ENCODE assay signal across 9 cellular contexts in genomic region chr10:73117976-73118743, GRCh38. TPM values are rescaled to one million over a fixed set of nuclear protein-coding genes. Genes with fewer than 3 reads are reported as not detected.
DNase-seq lines count a peak whose midpoint lies in the region; ATAC-seq, FAIRE-seq and TF ChIP-seq lines count a peak whose summit lies in the region.
"Had no signal": no experiment of that assay in that cellular context is flagged by ENCODE, and none has a peak within 500 bp of the region (broad histone marks: within the 10 kb centered on the region; RNA-seq: fewer than 3 reads in every experiment).

No MANE protein-coding gene starts in this region.

- ATAC-seq in A549 (peak; percentile 81), GM19324 (IDR thresholded peaks at IDR 0.05; ENCODE audit: low FRiP score, unreplicated experiment) (peak; percentile 46), HG03196 (IDR thresholded peaks at IDR 0.05; ENCODE audit: unreplicated experiment) (peak; percentile 70), K562 (peak; percentile 50)

- TF ChIP-seq POLR2A in A549 (IDR thresholded peaks at IDR 0.05; ENCODE audit: low read length) (no peak), K562 (conservative IDR thresholded peaks at IDR 0.05) (no peak), lower leg skin (IDR thresholded peaks at IDR 0.05) (no peak)

- H3K4me1 ChIP-seq in A549, result peaks cover 25% of the 10 kb centered on the region
- peaks cover 0 to 7% of the 10 kb centered on the region in 2 experiments; a peak in 3 of 5 replicates for H3K4me1 ChIP-seq in K562 (replicated peaks in 1 of 2; ENCODE audit: control insufficient read depth in 2 of 2, insufficient read depth in 2 of 2, low read length in 2 of 2)
- H3K4me1 ChIP-seq in parathyroid adenoma, result no peaks in the 10 kb centered on the region
- no peaks in the 10 kb centered on the region for H3K4me1 ChIP-seq in small intestine (ENCODE audit: control insufficient read depth in 2 of 2, insufficient read depth in 1 of 2, low read depth in 1 of 2, low read length in 1 of 2)

- no peaks in the 10 kb centered on the region for H3K27me3 ChIP-seq in K562 (ENCODE audit: control insufficient read depth in 2 of 2, insufficient read depth in 2 of 2, low read length in 2 of 2)
- no peaks in the 10 kb centered on the region for H3K27me3 ChIP-seq in parathyroid adenoma (ENCODE audit: control insufficient read depth, insufficient read depth, low read length)
- H3K27me3 ChIP-seq in small intestine (ENCODE audit: control insufficient read depth in 2 of 2, insufficient read depth in 2 of 2, low read length in 2 of 2), result no peaks in the 10 kb centered on the region

- H3K4me3 ChIP-seq in A549 (no peak overlapping the region), K562 (no peak overlapping the region), parathyroid adenoma (ENCODE audit: low read depth, low read length) (no peak overlapping the region), small intestine (ENCODE audit: low read depth in 1 of 2, low read length in 2 of 2) (no peak overlapping the region), lower leg skin (ENCODE audit: low read depth, poor library complexity, severe bottlenecking) (no peak overlapping the region)

- peak overlapping the region in 1 of 2 experiments; percentile 24; a peak in 1 of 4 replicates for H3K9ac ChIP-seq in K562 (ENCODE audit: insufficient read depth in 1 of 2, low read depth in 2 of 2, low read length in 2 of 2)
- no peak overlapping the region for H3K9ac ChIP-seq in parathyroid adenoma

- peak overlapping the region; percentile 56 for H3K4me2 ChIP-seq in A549
- peak overlapping the region; percentile 59 for H3K4me2 ChIP-seq in K562 (ENCODE audit: insufficient read depth, low read length)
- peak overlapping the region; percentile 23 for H3K4me2 ChIP-seq in parathyroid adenoma (ENCODE audit: low read length)

- TF ChIP-seq EP300 in A549 (IDR thresholded peaks at IDR 0.05), result no peak
- TF ChIP-seq EP300 in K562 (IDR thresholded peaks at IDR 0.05; ENCODE audit: low read length), result no peak

- no peak for FAIRE-seq in A549 (lab: Jason Lieb, UNC)
- FAIRE-seq in K562 (lab: Jason Lieb, UNC), result no peak
- FAIRE-seq in small intestine (lab: Jason Lieb, UNC), result no peak

- intact Hi-C loops in K562 (cut with micrococcal nuclease) (no loop called here), lower leg skin (cut with DNase I; ENCODE audit: low total_unique reads) (no loop called here)

- no peaks in the 10 kb centered on the region for H3K9me1 ChIP-seq in K562 (ENCODE audit: control insufficient read depth, insufficient read depth, low read length)

- in situ Hi-C loops in K562 (cut with MboI), result no loop called here

- peak overlapping the region; percentile 41 to 67; a peak in 3 of 6 replicates for H3K27ac ChIP-seq in A549
- peak overlapping the region; percentile 65 for H3K27ac ChIP-seq in K562 (ENCODE audit: extremely low read depth, low read depth, low read length)
- H3K27ac ChIP-seq in parathyroid adenoma, result no peak overlapping the region
- H3K27ac ChIP-seq in small intestine (ENCODE audit: low read depth in 1 of 2, low read length in 1 of 2), result no peak overlapping the region

- no peaks in the 10 kb centered on the region for H4K20me1 ChIP-seq in K562 (replicated peaks; ENCODE audit: control insufficient read depth, insufficient read depth, low read length)

- no peaks in the 10 kb centered on the region for H3K79me2 ChIP-seq in K562 (ENCODE audit: control insufficient read depth, insufficient read depth, low read length)
- H3K79me2 ChIP-seq in parathyroid adenoma, result no peaks in the 10 kb centered on the region

- peak in 1 of 2 experiments; percentile 43 for DNase-seq in A549 (ENCODE audit: low read depth in 1 of 2, low spot score in 1 of 2)
- DNase-seq in K562 (ENCODE audit: extremely low read depth in 1 of 4, low spot score in 3 of 4), result peak in 2 of 4 experiments; percentile 37 to 50
- no peak for DNase-seq in small intestine
- no peak for DNase-seq in lower leg skin (ENCODE audit: low spot score in 2 of 2)
- DNase-seq in AG20443 (ENCODE audit: low spot score), result no peak
- DNase-seq: activated naive CD8-positive, alpha-beta T cell treated with anti-CD3 and anti-CD28 coated beads, Interleukin-2, amount 10 ng/mL, durations not matched to agents 7 days and 5 days had no signal

- 34% methylated on average over 5 of the region's 5 CpGs for WGBS in A549 (ENCODE audit: missing lambda C conversion rate)
- WGBS in K562 (ENCODE audit: insufficient coverage, low coverage, missing lambda C conversion rate), result 32% methylated on average over 5 of the region's 5 CpGs
- 73 to 83% (median 82%) methylated on average over 5 of the region's 5 CpGs for WGBS in small intestine, 3 donors
- WGBS in lower leg skin, 2 donors, result 41 to 44% methylated on average over 5 of the region's 5 CpGs

- POLR2A ChIA-PET in A549 (lab: Yijun Ruan, JAX), result interaction anchor here (0.8 kb wide), 1 partner anchor 22 kb away, joined by 6 read pairs; the partner anchor contains the start of gene P4HA1
- POLR2A ChIA-PET in K562 (lab: Yijun Ruan, JAX), result no interaction called here

- H2AFZ ChIP-seq in K562 (ENCODE audit: low read depth, low read length) (no peak overlapping the region), parathyroid adenoma (no peak overlapping the region)

- TF ChIP-seq RAD21 in A549 (conservative IDR thresholded peaks at IDR 0.05 in 1 of 2, IDR thresholded peaks at IDR 0.05 in 1 of 2), result no peak
- no peak for TF ChIP-seq RAD21 in K562 (CRISPR knock-in tag; conservative IDR thresholded peaks at IDR 0.05 in 1 of 2, IDR thresholded peaks at IDR 0.05 in 1 of 2)

- H3K9me3 ChIP-seq in A549, result no peaks in the 10 kb centered on the region
- H3K9me3 ChIP-seq in K562 (replicated peaks; ENCODE audit: control insufficient read depth, insufficient read depth, low read depth, low read length), result no peaks in the 10 kb centered on the region
- H3K9me3 ChIP-seq in parathyroid adenoma (ENCODE audit: control insufficient read depth, low read length), result no peaks in the 10 kb centered on the region
- no peaks in the 10 kb centered on the region for H3K9me3 ChIP-seq in small intestine (ENCODE audit: control insufficient read depth, low read depth)

- CTCF ChIA-PET in A549 (lab: Yijun Ruan, JAX), result no interaction called here
- CTCF ChIA-PET in K562 (lab: Yijun Ruan, JAX; ENCODE audit: low intra/inter-chr PET ratio), result no interaction called here

- TF ChIP-seq CTCF in A549 (IDR thresholded peaks at IDR 0.05) (no peak), K562 (IDR thresholded peaks at IDR 0.05 in 2 of 3, conservative IDR thresholded peaks at IDR 0.05 in 1 of 3; ENCODE audit: insufficient read depth in 2 of 3, low read depth in 1 of 3, low read length in 3 of 3) (no peak), parathyroid adenoma (IDR thresholded peaks at IDR 0.05) (no peak), lower leg skin (IDR thresholded peaks at IDR 0.05) (no peak)

- H3K36me3 ChIP-seq in K562 (ENCODE audit: control insufficient read depth, insufficient read depth, low read length), result peaks cover 27% of the 10 kb centered on the region; the same call in 1 of the 3 replicates
- no peaks in the 10 kb centered on the region for H3K36me3 ChIP-seq in parathyroid adenoma (ENCODE audit: control insufficient read depth, insufficient read depth, low read length)
- H3K36me3 ChIP-seq in small intestine (ENCODE audit: control insufficient read depth in 2 of 2, insufficient read depth in 2 of 2, low read length in 2 of 2), result peaks cover 0 to 3% of the 10 kb centered on the region in 2 donors

- no TSS peak for BruUV-seq in K562 (replicated peaks; lab: Mats Ljungman, UMichigan)

RNA-seq across cellular contexts. Expression of gene NUDT13, which starts 7.9 kb away (rescaled TPM):
- polyA plus RNA-seq in A549 (2011; rRNA removed) (4.9 TPM in 2 replicates), A549 (2017; fragmentation: RNase III; extraction: RNeasy Plus Mini Kit Qiagen cat#74134 plus additional on column Dnase treatment) (3.5 to 4.3 TPM (median 3.8 TPM) in 3 replicates), K562 (2011; rRNA removed) (10.5 and 11.1 TPM in 2 replicates), K562 (2014; fragmentation: Illumina TruSeq; extraction: Trizol) (5.0 and 5.6 TPM in 2 replicates), K562 (2014; fragmentation: Nextera tagmentation; extraction: Ambion mirVana) (1 to 10 TPM; 5.2 to 7.1 TPM), K562 (2014; rRNA removed) (4.7 and 10.9 TPM in 2 replicates), small intestine (1 to 10 TPM; 1.9 to 2.4 (median 2.0) TPM)
- polyA plus RNA-seq in A549 (2012; cell fraction: cytosol; rRNA removed), result 2.6 and 2.7 TPM in 2 replicates
- polyA plus RNA-seq in A549 (2012; cell fraction: nucleus; rRNA removed), result 1.8 and 4.5 TPM in 2 replicates
- polyA minus RNA-seq in A549 (2011; rRNA and poly(A)+ RNA removed), result 1.1 and 2.7 TPM in 2 replicates
- 11.2 and 18.1 TPM in 2 replicates for total RNA-seq in K562 (2011; cell fraction: chromatin; rRNA removed; ENCODE audit: low replicate concordance)
- total RNA-seq in K562 (2011; cell fraction: nucleolus; rRNA removed), result 6.3 and 7.5 TPM in 2 replicates
- total RNA-seq in K562 (2011; cell fraction: nucleoplasm; rRNA removed), result 12.2 and 23.7 TPM in 2 replicates
- total RNA-seq in K562 (2014; rRNA removed) (3.9 and 5.6 TPM in 2 replicates), K562 (2014; rRNA removed; fragmentation: Illumina TruSeq; extraction: Trizol) (7.1 and 7.6 TPM in 2 replicates), K562 (2015; rRNA removed; fragmentation: Illumina TruSeq; extraction: Trizol) (3.5 and 5.6 TPM in 2 replicates), K562 (2021) (3.4 and 4.7 TPM in 2 replicates), lower leg skin (1 to 10 TPM; 1.3 to 3.6 (median 2.9) TPM)
- polyA plus RNA-seq in K562 (2011; cell fraction: cytosol; rRNA removed), result 2.8 and 6.0 TPM in 2 replicates
- polyA plus RNA-seq in K562 (2011; cell fraction: nucleus; rRNA removed), result 8.4 and 12.4 TPM in 2 replicates
- polyA plus RNA-seq in K562 (2012), result 4.4 and 7.8 TPM in 2 replicates
- polyA minus RNA-seq in K562 (2011; rRNA and poly(A)+ RNA removed), result 5.1 and 5.3 TPM in 2 replicates
- polyA minus RNA-seq in K562 (2011; cell fraction: cytosol; rRNA and poly(A)+ RNA removed), result 2.7 and 3.0 TPM in 2 replicates
- 3.4 and 5.1 TPM in 2 replicates for polyA minus RNA-seq in K562 (2011; cell fraction: nucleus; rRNA and poly(A)+ RNA removed)

RNA-seq across cellular contexts. Expression of gene P4HA1, which starts 21.5 kb away (rescaled TPM):
- polyA plus RNA-seq in A549 (2011; rRNA removed) (46.1 and 49.0 TPM in 2 replicates), A549 (2017; fragmentation: RNase III; extraction: RNeasy Plus Mini Kit Qiagen cat#74134 plus additional on column Dnase treatment) (20.6 to 23.7 TPM (median 22.6 TPM) in 3 replicates), K562 (2011; rRNA removed) (149 and 177 TPM in 2 replicates), K562 (2014; fragmentation: Illumina TruSeq; extraction: Trizol) (24.6 and 30.3 TPM in 2 replicates), K562 (2014; fragmentation: Nextera tagmentation; extraction: Ambion mirVana) (10 to 100 TPM; 21.0 to 28.6 TPM), K562 (2014; rRNA removed) (20.2 and 23.1 TPM in 2 replicates), small intestine (10 to 100 TPM in 1 of 3 donors, 1 to 10 TPM in 2; 2.7 to 10.6 (median 3.0) TPM)
- polyA plus RNA-seq in A549 (2012; cell fraction: cytosol; rRNA removed), result 6.6 and 6.9 TPM in 2 replicates
- polyA plus RNA-seq in A549 (2012; cell fraction: nucleus; rRNA removed), result 4.4 and 6.5 TPM in 2 replicates
- 9.3 and 12.4 TPM in 2 replicates for polyA minus RNA-seq in A549 (2011; rRNA and poly(A)+ RNA removed)
- 99.2 and 293 TPM in 2 replicates for total RNA-seq in K562 (2011; cell fraction: chromatin; rRNA removed; ENCODE audit: low replicate concordance)
- 97.4 and 123 TPM in 2 replicates for total RNA-seq in K562 (2011; cell fraction: nucleolus; rRNA removed)
- total RNA-seq in K562 (2011; cell fraction: nucleoplasm; rRNA removed), result 210 and 247 TPM in 2 replicates
- total RNA-seq in K562 (2014; rRNA removed) (20.2 and 23.4 TPM in 2 replicates), K562 (2014; rRNA removed; fragmentation: Illumina TruSeq; extraction: Trizol) (39.5 and 41.2 TPM in 2 replicates), K562 (2015; rRNA removed; fragmentation: Illumina TruSeq; extraction: Trizol) (28.5 and 31.9 TPM in 2 replicates), K562 (2021) (23.9 and 27.2 TPM in 2 replicates), lower leg skin (10 to 100 TPM; 14.3 to 29.5 (median 20.5) TPM)
- 21.1 and 78.8 TPM in 2 replicates for polyA plus RNA-seq in K562 (2011; cell fraction: cytosol; rRNA removed)
- 36.0 and 74.0 TPM in 2 replicates for polyA plus RNA-seq in K562 (2011; cell fraction: nucleus; rRNA removed)
- 43.9 and 45.3 TPM in 2 replicates for polyA plus RNA-seq in K562 (2012)
- polyA minus RNA-seq in K562 (2011; rRNA and poly(A)+ RNA removed), result 153 and 215 TPM in 2 replicates
- polyA minus RNA-seq in K562 (2011; cell fraction: cytosol; rRNA and poly(A)+ RNA removed), result 47.5 and 48.9 TPM in 2 replicates
- polyA minus RNA-seq in K562 (2011; cell fraction: nucleus; rRNA and poly(A)+ RNA removed), result 39.4 and 94.5 TPM in 2 replicates

RNA-seq across cellular contexts. Expression of gene ECD, which starts 49.6 kb away (rescaled TPM):
- polyA plus RNA-seq in A549 (2011; rRNA removed), result 53.3 and 53.6 TPM in 2 replicates
- 15.3 and 18.7 TPM in 2 replicates for polyA plus RNA-seq in A549 (2012; cell fraction: cytosol; rRNA removed)
- 17.0 and 21.5 TPM in 2 replicates for polyA plus RNA-seq in A549 (2012; cell fraction: nucleus; rRNA removed)
- 26.5 to 29.1 TPM (median 27.1 TPM) in 3 replicates for polyA plus RNA-seq in A549 (2017; fragmentation: RNase III; extraction: RNeasy Plus Mini Kit Qiagen cat#74134 plus additional on column Dnase treatment)
- 30.6 and 34.3 TPM in 2 replicates for polyA minus RNA-seq in A549 (2011; rRNA and poly(A)+ RNA removed)
- total RNA-seq in K562 (2011; cell fraction: chromatin; rRNA removed; ENCODE audit: low replicate concordance), result 52.4 and 77.2 TPM in 2 replicates
- 34.7 and 34.9 TPM in 2 replicates for total RNA-seq in K562 (2011; cell fraction: nucleolus; rRNA removed)
- total RNA-seq in K562 (2011; cell fraction: nucleoplasm; rRNA removed), result 43.2 and 55.2 TPM in 2 replicates
- total RNA-seq in K562 (2014; rRNA removed), result 43.1 and 52.8 TPM in 2 replicates
- total RNA-seq in K562 (2014; rRNA removed; fragmentation: Illumina TruSeq; extraction: Trizol), result 51.2 and 60.1 TPM in 2 replicates
- 53.9 and 57.2 TPM in 2 replicates for total RNA-seq in K562 (2015; rRNA removed; fragmentation: Illumina TruSeq; extraction: Trizol)
- total RNA-seq in K562 (2021), result 44.9 and 48.8 TPM in 2 replicates
- 63.0 and 79.9 TPM in 2 replicates for polyA plus RNA-seq in K562 (2011; rRNA removed)
- 35.8 and 44.3 TPM in 2 replicates for polyA plus RNA-seq in K562 (2011; cell fraction: cytosol; rRNA removed)
- 38.9 and 42.5 TPM in 2 replicates for polyA plus RNA-seq in K562 (2011; cell fraction: nucleus; rRNA removed)
- 32.6 and 42.6 TPM in 2 replicates for polyA plus RNA-seq in K562 (2012)
- polyA plus RNA-seq in K562 (2014; fragmentation: Illumina TruSeq; extraction: Trizol), result 51.0 and 59.4 TPM in 2 replicates
- 10 to 100 TPM; 33.5 to 75.3 TPM for polyA plus RNA-seq in K562 (2014; fragmentation: Nextera tagmentation; extraction: Ambion mirVana)
- 52.6 and 53.2 TPM in 2 replicates for polyA plus RNA-seq in K562 (2014; rRNA removed)
- polyA minus RNA-seq in K562 (2011; rRNA and poly(A)+ RNA removed), result 67.4 and 78.0 TPM in 2 replicates
- polyA minus RNA-seq in K562 (2011; cell fraction: cytosol; rRNA and poly(A)+ RNA removed), result 22.3 and 34.4 TPM in 2 replicates
- polyA minus RNA-seq in K562 (2011; cell fraction: nucleus; rRNA and poly(A)+ RNA removed), result 32.2 and 57.6 TPM in 2 replicates
- 10 to 100 TPM in 1 of 3 donors, 1 to 10 TPM in 2; 7.4 to 10.5 (median 8.4) TPM for polyA plus RNA-seq in small intestine
- total RNA-seq in lower leg skin, result 10 to 100 TPM; 29.8 to 35.4 (median 31.3) TPM

RNA-seq across cellular contexts. Expression of gene FAM149B1, which starts 49.8 kb away (rescaled TPM):
- polyA plus RNA-seq in A549 (2011; rRNA removed) (25.5 and 26.7 TPM in 2 replicates), A549 (2017; fragmentation: RNase III; extraction: RNeasy Plus Mini Kit Qiagen cat#74134 plus additional on column Dnase treatment) (6.9 to 8.4 TPM (median 7.0 TPM) in 3 replicates), K562 (2011; rRNA removed) (18.5 and 21.5 TPM in 2 replicates), K562 (2014; fragmentation: Illumina TruSeq; extraction: Trizol) (9.3 and 9.5 TPM in 2 replicates), K562 (2014; fragmentation: Nextera tagmentation; extraction: Ambion mirVana) (10 to 100 TPM; 14.4 to 16.9 TPM), K562 (2014; rRNA removed) (6.0 and 8.7 TPM in 2 replicates), small intestine (10 to 100 TPM; 13.2 to 19.9 (median 13.7) TPM)
- 8.1 and 8.5 TPM in 2 replicates for polyA plus RNA-seq in A549 (2012; cell fraction: cytosol; rRNA removed)
- polyA plus RNA-seq in A549 (2012; cell fraction: nucleus; rRNA removed), result 6.2 and 10.1 TPM in 2 replicates
- polyA minus RNA-seq in A549 (2011; rRNA and poly(A)+ RNA removed), result 18.3 and 24.8 TPM in 2 replicates
- 7.2 and 16.9 TPM in 2 replicates for total RNA-seq in K562 (2011; cell fraction: chromatin; rRNA removed; ENCODE audit: low replicate concordance)
- total RNA-seq in K562 (2011; cell fraction: nucleolus; rRNA removed), result 4.2 and 5.0 TPM in 2 replicates
- 7.0 and 8.5 TPM in 2 replicates for total RNA-seq in K562 (2011; cell fraction: nucleoplasm; rRNA removed)
- total RNA-seq in K562 (2014; rRNA removed) (3.2 and 4.2 TPM in 2 replicates), K562 (2014; rRNA removed; fragmentation: Illumina TruSeq; extraction: Trizol) (9.5 and 10.3 TPM in 2 replicates), K562 (2015; rRNA removed; fragmentation: Illumina TruSeq; extraction: Trizol) (8.8 and 9.2 TPM in 2 replicates), K562 (2021) (6.1 and 7.2 TPM in 2 replicates), lower leg skin (10 to 100 TPM; 12.4 to 21.7 (median 16.3) TPM)
- 12.7 and 14.0 TPM in 2 replicates for polyA plus RNA-seq in K562 (2011; cell fraction: cytosol; rRNA removed)
- polyA plus RNA-seq in K562 (2011; cell fraction: nucleus; rRNA removed), result 22.0 and 24.2 TPM in 2 replicates
- 16.3 and 22.4 TPM in 2 replicates for polyA plus RNA-seq in K562 (2012)
- 13.6 and 17.0 TPM in 2 replicates for polyA minus RNA-seq in K562 (2011; rRNA and poly(A)+ RNA removed)
- polyA minus RNA-seq in K562 (2011; cell fraction: cytosol; rRNA and poly(A)+ RNA removed), result 4.3 and 5.7 TPM in 2 replicates
- 6.5 and 8.6 TPM in 2 replicates for polyA minus RNA-seq in K562 (2011; cell fraction: nucleus; rRNA and poly(A)+ RNA removed)

Comparison
In these comparisons a context has a peak if more than half of its experiments do, and no peak if none do; other contexts are left out.
1. H3K27ac ChIP-seq: peak in A549 (2 of 2) and K562 (single experiment); none in parathyroid adenoma (single experiment) and small intestine (0 of 2).
2. Peak in every context shown above with its lines, with median percentiles within 50 percentile points of each other: ATAC-seq and H3K4me2 ChIP-seq.